In the genomic region with DNA sequence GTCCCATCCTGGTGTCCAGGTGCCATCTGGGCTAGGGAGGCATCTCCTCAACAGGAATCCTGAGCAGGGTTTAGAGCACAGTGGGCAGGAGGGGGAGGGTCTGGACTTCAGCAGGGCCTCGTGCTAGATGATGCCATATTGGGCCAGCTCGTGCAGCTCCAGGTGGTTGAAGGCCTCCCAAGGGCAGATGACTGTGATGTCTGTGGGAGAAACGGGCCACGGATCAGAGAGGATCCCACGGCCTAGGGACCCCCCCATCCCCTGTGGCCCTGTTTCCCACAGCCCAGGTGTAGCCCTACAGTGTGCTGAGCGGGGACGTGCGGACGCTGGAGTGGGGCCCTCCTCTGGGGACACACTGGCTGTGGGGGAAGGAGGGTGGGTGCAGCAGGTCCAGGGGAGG, we compare ENCODE assay signal across 25 cellular contexts. TPM values are rescaled to one million over a fixed set of nuclear protein-coding genes. Genes with fewer than 3 reads are reported as not detected.
DNase-seq lines count a peak whose midpoint lies in the region; ATAC-seq, FAIRE-seq and TF ChIP-seq lines count a peak whose summit lies in the region.
"Had no signal": no experiment of that assay in that cellular context is flagged by ENCODE, and none has a peak within 500 bp of the region (broad histone marks: within the 10 kb centered on the region; RNA-seq: fewer than 3 reads in every experiment).

No MANE protein-coding gene starts in this region.

- no peak overlapping the region for H3K4me3 ChIP-seq in K562
- H3K4me3 ChIP-seq: BLaER1 treated with 17β-estradiol and CSF1 and Interleukin-3, amounts not matched to agents 10 nM and 100 nM; prostate gland; sigmoid colon; SK-N-MC; upper lobe of right lung had no signal

- TF ChIP-seq EP300 in K562 (IDR thresholded peaks at IDR 0.05; ENCODE audit: low read length) = no peak

- peaks cover 6% of the 10 kb centered on the region for H3K9me3 ChIP-seq in K562 (replicated peaks; ENCODE audit: control insufficient read depth, insufficient read depth, low read depth, low read length)
- H3K9me3 ChIP-seq: prostate gland, upper lobe of right lung had no signal

- no peak overlapping the region for H2AFZ ChIP-seq in K562 (ENCODE audit: low read depth, low read length)

- no peaks in the 10 kb centered on the region for H4K20me1 ChIP-seq in K562 (replicated peaks; ENCODE audit: control insufficient read depth, insufficient read depth, low read length)
- H4K20me1 ChIP-seq: BLaER1 treated with 17β-estradiol and CSF1 and Interleukin-3, amounts not matched to agents 10 nM and 100 nM had no signal

- BruUV-seq in K562 (replicated peaks; lab: Mats Ljungman, UMichigan) = no TSS peak

- no peak for TF ChIP-seq POLR2A in K562 (conservative IDR thresholded peaks at IDR 0.05)

- no peaks in the 10 kb centered on the region for H3K27me3 ChIP-seq in K562 (ENCODE audit: control insufficient read depth in 2 of 2, insufficient read depth in 2 of 2, low read length in 2 of 2)
- H3K27me3 ChIP-seq: BLaER1 treated with 17β-estradiol and CSF1 and Interleukin-3, amounts not matched to agents 10 nM and 100 nM had no signal

- H3K4me1 ChIP-seq in K562 (replicated peaks in 1 of 2; ENCODE audit: control insufficient read depth in 2 of 2, insufficient read depth in 2 of 2, low read length in 2 of 2) = peaks cover 12 to 66% of the 10 kb centered on the region in 2 experiments; a peak in 4 of 5 replicates
- H3K4me1 ChIP-seq: prostate gland, sigmoid colon, upper lobe of right lung had no signal

- H3K9me1 ChIP-seq in K562 (ENCODE audit: control insufficient read depth, insufficient read depth, low read length) = no peaks in the 10 kb centered on the region

- CTCF ChIA-PET in K562 (lab: Yijun Ruan, JAX; ENCODE audit: low intra/inter-chr PET ratio) = interaction anchor here (0.5 kb wide), 1 partner anchor 33 kb away, joined by 3 read pairs; a partner anchor contains a TSS

- WGBS in K562 (ENCODE audit: insufficient coverage, low coverage, missing lambda C conversion rate) = 64% methylated on average over 8 of the region's 9 CpGs

- H3K9ac ChIP-seq in K562 (ENCODE audit: insufficient read depth in 1 of 2, low read depth in 2 of 2, low read length in 2 of 2) = no peak overlapping the region; a peak in 1 of 4 replicates

- intact Hi-C loops in K562 (cut with micrococcal nuclease) = no loop called here

- no peak overlapping the region for H3K4me2 ChIP-seq in K562 (ENCODE audit: insufficient read depth, low read length)

- POLR2A ChIA-PET in K562 (lab: Yijun Ruan, JAX) = no interaction called here

- no peak for TF ChIP-seq CTCF in K562 (IDR thresholded peaks at IDR 0.05 in 2 of 3, conservative IDR thresholded peaks at IDR 0.05 in 1 of 3; ENCODE audit: insufficient read depth in 2 of 3, low read depth in 1 of 3, low read length in 3 of 3)

- no peak for FAIRE-seq in K562 (lab: Jason Lieb, UNC)

- no peaks in the 10 kb centered on the region for H3K36me3 ChIP-seq in K562 (ENCODE audit: control insufficient read depth, insufficient read depth, low read length)
- H3K36me3 ChIP-seq: neutrophil, prostate gland, sigmoid colon, upper lobe of right lung had no signal

- TF ChIP-seq RAD21 in K562 (CRISPR knock-in tag; conservative IDR thresholded peaks at IDR 0.05 in 1 of 2, IDR thresholded peaks at IDR 0.05 in 1 of 2) = no peak

- DNase-seq in Ammon's horn (ENCODE audit: low spot score) (peak; percentile 1), K562 (ENCODE audit: extremely low read depth in 1 of 4, low spot score in 3 of 4) (no peak), DMS153 (lab: John Stamatoyannopoulos, UW) (no peak), left lobe of liver (ENCODE audit: low spot score) (no peak)
- DNase-seq: activated CD4-positive, alpha-beta T cell treated with anti-CD3 and anti-CD28 coated beads, Interleukin-2, amount 50 U/mL, for 48 hours; activated CD8-positive, alpha-beta memory T cell treated with anti-CD3 and anti-CD28 coated beads, Interleukin-2, amount 50 U/mL, for 4 hours; amygdala; DMS79; GF-D8; islet precursor cell; Kasumi-1; NCI-H82; stimulated activated CD4-positive, alpha-beta T cell treated with anti-CD3 and anti-CD28 coated beads, Interleukin-4, amount 100 ng/mL, for 24 hours; stimulated activated naive B cell treated with anti-CD40 and anti-IgM and Interleukin-4, amounts not matched to agents 10 μg/mL and 1 μg/mL and 100 μg/mL, for 72 hours; T-helper 17 cell; upper lobe of right lung had no signal

- H3K27ac ChIP-seq in K562 (ENCODE audit: extremely low read depth, low read depth, low read length) = no peak overlapping the region
- H3K27ac ChIP-seq: BLaER1 treated with 17β-estradiol and CSF1 and Interleukin-3, amounts not matched to agents 10 nM and 100 nM; epithelial cell of prostate; HL-60; neutrophil; prostate gland; sigmoid colon; SK-N-MC; upper lobe of right lung had no signal

- in situ Hi-C loops in K562 (cut with MboI) = no loop called here

- H3K79me2 ChIP-seq in K562 (ENCODE audit: control insufficient read depth, insufficient read depth, low read length) = no peaks in the 10 kb centered on the region

- ATAC-seq in K562 (no peak), left lobe of liver (no peak)
- ATAC-seq: activated CD4-positive, CD25-positive, alpha-beta regulatory T cell treated with anti-CD3 and anti-CD28 coated beads, Interleukin-2, amount 50 U/mL, for 24 hours; stimulated activated naive B cell treated with anti-CD40 and anti-IgM and Interleukin-4, amounts not matched to agents 10 μg/mL and 1 μg/mL and 100 μg/mL, for 72 hours; T-helper 17 cell; upper lobe of right lung had no signal

RNA-seq across cellular contexts. Expression of a gene that starts 5.4 kb away (rescaled TPM):
- total RNA-seq in K562 (2011; cell fraction: chromatin; rRNA removed; ENCODE audit: low replicate concordance) = 0.32 TPM in 1 of 2 replicates, not detected in the other
- total RNA-seq in K562 (2011; cell fraction: nucleolus; rRNA removed) = not detected in 2 replicates
- total RNA-seq in K562 (2011; cell fraction: nucleoplasm; rRNA removed) = not detected in 2 replicates
- total RNA-seq in K562 (2014; rRNA removed) (0.59 TPM in 1 of 2 replicates, not detected in the other), K562 (2014; rRNA removed; fragmentation: Illumina TruSeq; extraction: Trizol) (not detected in 2 replicates), K562 (2015; rRNA removed; fragmentation: Illumina TruSeq; extraction: Trizol) (not detected in 2 replicates), K562 (2021) (not detected in 2 replicates), left lobe of liver (0.40 TPM)
- polyA plus RNA-seq in K562 (2011; rRNA removed) (0.14 and 0.19 TPM in 2 replicates), K562 (2014; fragmentation: Illumina TruSeq; extraction: Trizol) (0.18 TPM in 1 of 2 replicates, not detected in the other), K562 (2014; fragmentation: Nextera tagmentation; extraction: Ambion mirVana) (not detected), K562 (2014; rRNA removed) (not detected in 2 replicates)
- 0.55 and 1.1 TPM in 2 replicates for polyA plus RNA-seq in K562 (2011; cell fraction: cytosol; rRNA removed)
- polyA plus RNA-seq in K562 (2011; cell fraction: nucleus; rRNA removed) = 0.37 TPM in 1 of 2 replicates, not detected in the other
- polyA plus RNA-seq in K562 (2012) = 0.10 TPM in 1 of 2 replicates, not detected in the other
- not detected in 2 replicates for polyA minus RNA-seq in K562 (2011; rRNA and poly(A)+ RNA removed)
- polyA minus RNA-seq in K562 (2011; cell fraction: cytosol; rRNA and poly(A)+ RNA removed) = not detected in 2 replicates
- not detected in 2 replicates for polyA minus RNA-seq in K562 (2011; cell fraction: nucleus; rRNA and poly(A)+ RNA removed)
- total RNA-seq: chondrocyte, prostate gland had no signal

RNA-seq across cellular contexts. Expression of a gene that starts 14.0 kb away (rescaled TPM):
- total RNA-seq in K562 (2011; cell fraction: chromatin; rRNA removed; ENCODE audit: low replicate concordance) = 1.5 and 3.7 TPM in 2 replicates
- 1.0 and 1.8 TPM in 2 replicates for total RNA-seq in K562 (2011; cell fraction: nucleolus; rRNA removed)
- 1.6 and 4.0 TPM in 2 replicates for total RNA-seq in K562 (2011; cell fraction: nucleoplasm; rRNA removed)
- total RNA-seq in K562 (2014; rRNA removed) (0.12 and 0.14 TPM in 2 replicates), K562 (2014; rRNA removed; fragmentation: Illumina TruSeq; extraction: Trizol) (not detected in 2 replicates), K562 (2015; rRNA removed; fragmentation: Illumina TruSeq; extraction: Trizol) (0.11 and 0.14 TPM in 2 replicates), K562 (2021) (0.13 TPM in 1 of 2 replicates, not detected in the other), left lobe of liver (1.5 TPM)
- polyA plus RNA-seq in K562 (2011; rRNA removed) (0.28 and 0.31 TPM in 2 replicates), K562 (2014; fragmentation: Illumina TruSeq; extraction: Trizol) (0.07 and 0.12 TPM in 2 replicates), K562 (2014; fragmentation: Nextera tagmentation; extraction: Ambion mirVana) (under 1 TPM; 0.08 to 0.13 TPM), K562 (2014; rRNA removed) (0.04 and 0.05 TPM in 2 replicates)
- 0.15 and 0.21 TPM in 2 replicates for polyA plus RNA-seq in K562 (2011; cell fraction: cytosol; rRNA removed)
- 0.28 and 0.36 TPM in 2 replicates for polyA plus RNA-seq in K562 (2011; cell fraction: nucleus; rRNA removed)
- polyA plus RNA-seq in K562 (2012) = 0.23 and 0.46 TPM in 2 replicates
- polyA minus RNA-seq in K562 (2011; rRNA and poly(A)+ RNA removed) = 0.42 and 0.84 TPM in 2 replicates
- polyA minus RNA-seq in K562 (2011; cell fraction: cytosol; rRNA and poly(A)+ RNA removed) = not detected in 2 replicates
- polyA minus RNA-seq in K562 (2011; cell fraction: nucleus; rRNA and poly(A)+ RNA removed) = 0.27 and 0.78 TPM in 2 replicates

RNA-seq across cellular contexts. Expression of a gene that starts 14.0 kb away (rescaled TPM):
- 277 and 501 TPM in 2 replicates for total RNA-seq in K562 (2011; cell fraction: chromatin; rRNA removed; ENCODE audit: low replicate concordance)
- total RNA-seq in K562 (2011; cell fraction: nucleolus; rRNA removed) = 241 and 247 TPM in 2 replicates
- 239 and 253 TPM in 2 replicates for total RNA-seq in K562 (2011; cell fraction: nucleoplasm; rRNA removed)
- total RNA-seq in K562 (2014; rRNA removed) (65.1 and 82.2 TPM in 2 replicates), K562 (2014; rRNA removed; fragmentation: Illumina TruSeq; extraction: Trizol) (47.4 and 53.0 TPM in 2 replicates), K562 (2015; rRNA removed; fragmentation: Illumina TruSeq; extraction: Trizol) (55.6 and 57.9 TPM in 2 replicates), K562 (2021) (116 and 124 TPM in 2 replicates), left lobe of liver (49.5 TPM)
- polyA plus RNA-seq in K562 (2011; rRNA removed) (84.1 and 93.9 TPM in 2 replicates), K562 (2014; fragmentation: Illumina TruSeq; extraction: Trizol) (69.0 and 74.7 TPM in 2 replicates), K562 (2014; fragmentation: Nextera tagmentation; extraction: Ambion mirVana) (1 to 10 TPM; 1.5 to 2.5 TPM), K562 (2014; rRNA removed) (64.5 and 78.1 TPM in 2 replicates)
- 85.5 and 112 TPM in 2 replicates for polyA plus RNA-seq in K562 (2011; cell fraction: cytosol; rRNA removed)
- polyA plus RNA-seq in K562 (2011; cell fraction: nucleus; rRNA removed) = 134 and 203 TPM in 2 replicates
- 53.5 and 61.2 TPM in 2 replicates for polyA plus RNA-seq in K562 (2012)
- polyA minus RNA-seq in K562 (2011; rRNA and poly(A)+ RNA removed) = 117 and 181 TPM in 2 replicates
- polyA minus RNA-seq in K562 (2011; cell fraction: cytosol; rRNA and poly(A)+ RNA removed) = 99.8 and 121 TPM in 2 replicates
- 52.1 and 62.5 TPM in 2 replicates for polyA minus RNA-seq in K562 (2011; cell fraction: nucleus; rRNA and poly(A)+ RNA removed)

RNA-seq across cellular contexts. Expression of a gene that starts 15.5 kb away (rescaled TPM):
- total RNA-seq in K562 (2011; cell fraction: chromatin; rRNA removed; ENCODE audit: low replicate concordance) = 19.4 and 38.5 TPM in 2 replicates
- 63.3 and 75.7 TPM in 2 replicates for total RNA-seq in K562 (2011; cell fraction: nucleolus; rRNA removed)
- total RNA-seq in K562 (2011; cell fraction: nucleoplasm; rRNA removed) = 44.2 and 51.1 TPM in 2 replicates
- total RNA-seq in K562 (2014; rRNA removed) (115 and 139 TPM in 2 replicates), K562 (2014; rRNA removed; fragmentation: Illumina TruSeq; extraction: Trizol) (8.5 and 10.3 TPM in 2 replicates), K562 (2015; rRNA removed; fragmentation: Illumina TruSeq; extraction: Trizol) (29.3 and 30.7 TPM in 2 replicates), K562 (2021) (78.8 and 81.0 TPM in 2 replicates), left lobe of liver (18.3 TPM)
- polyA plus RNA-seq in K562 (2011; rRNA removed) (36.1 and 45.3 TPM in 2 replicates), K562 (2014; fragmentation: Illumina TruSeq; extraction: Trizol) (12.7 and 29.1 TPM in 2 replicates), K562 (2014; fragmentation: Nextera tagmentation; extraction: Ambion mirVana) (1 to 10 TPM; 4.4 to 7.9 TPM), K562 (2014; rRNA removed) (114 and 117 TPM in 2 replicates)
- polyA plus RNA-seq in K562 (2011; cell fraction: cytosol; rRNA removed) = 58.4 and 135 TPM in 2 replicates
- 88.9 and 153 TPM in 2 replicates for polyA plus RNA-seq in K562 (2011; cell fraction: nucleus; rRNA removed)
- 50.3 and 62.9 TPM in 2 replicates for polyA plus RNA-seq in K562 (2012)
- 9.6 and 11.1 TPM in 2 replicates for polyA minus RNA-seq in K562 (2011; rRNA and poly(A)+ RNA removed)
- 14.7 and 16.7 TPM in 2 replicates for polyA minus RNA-seq in K562 (2011; cell fraction: cytosol; rRNA and poly(A)+ RNA removed)
- 23.0 and 28.5 TPM in 2 replicates for polyA minus RNA-seq in K562 (2011; cell fraction: nucleus; rRNA and poly(A)+ RNA removed)

RNA-seq across cellular contexts. Expression of a gene that starts 15.6 kb away (rescaled TPM):
- total RNA-seq in K562 (2011; cell fraction: chromatin; rRNA removed; ENCODE audit: low replicate concordance) = 45.8 and 69.3 TPM in 2 replicates
- total RNA-seq in K562 (2011; cell fraction: nucleolus; rRNA removed) = 37.0 and 38.7 TPM in 2 replicates
- total RNA-seq in K562 (2011; cell fraction: nucleoplasm; rRNA removed) = 27.8 and 51.5 TPM in 2 replicates
- total RNA-seq in K562 (2014; rRNA removed) = 56.0 and 64.2 TPM in 2 replicates
- 20.0 and 21.4 TPM in 2 replicates for total RNA-seq in K562 (2014; rRNA removed; fragmentation: Illumina TruSeq; extraction: Trizol)
- total RNA-seq in K562 (2015; rRNA removed; fragmentation: Illumina TruSeq; extraction: Trizol) = 47.1 and 48.5 TPM in 2 replicates
- total RNA-seq in K562 (2021) = 48.9 and 49.2 TPM in 2 replicates
- 18.9 and 24.8 TPM in 2 replicates for polyA plus RNA-seq in K562 (2011; rRNA removed)
- polyA plus RNA-seq in K562 (2011; cell fraction: cytosol; rRNA removed) = 18.3 and 30.6 TPM in 2 replicates
- polyA plus RNA-seq in K562 (2011; cell fraction: nucleus; rRNA removed) = 40.1 and 55.8 TPM in 2 replicates
- 28.5 and 39.2 TPM in 2 replicates for polyA plus RNA-seq in K562 (2012)
- polyA plus RNA-seq in K562 (2014; fragmentation: Illumina TruSeq; extraction: Trizol) = 38.3 and 41.1 TPM in 2 replicates
- polyA plus RNA-seq in K562 (2014; fragmentation: Nextera tagmentation; extraction: Ambion mirVana) = 1 to 10 TPM; 2.3 to 4.1 TPM
- 63.7 and 68.1 TPM in 2 replicates for polyA plus RNA-seq in K562 (2014; rRNA removed)
- 4.4 and 4.8 TPM in 2 replicates for polyA minus RNA-seq in K562 (2011; rRNA and poly(A)+ RNA removed)
- 8.5 TPM in 2 replicates for polyA minus RNA-seq in K562 (2011; cell fraction: cytosol; rRNA and poly(A)+ RNA removed)
- polyA minus RNA-seq in K562 (2011; cell fraction: nucleus; rRNA and poly(A)+ RNA removed) = 9.4 and 17.3 TPM in 2 replicates
- 7.0 TPM for total RNA-seq in left lobe of liver
